Comparison of ENCODE assay signal across 12 cellular contexts in genomic region chr12:109827566-109828550, GRCh38. TPM values are rescaled to one million over a fixed set of nuclear protein-coding genes. Genes with fewer than 3 reads are reported as not detected.
DNase-seq lines count a peak whose midpoint lies in the region; ATAC-seq and TF ChIP-seq lines count a peak whose summit lies in the region.
"Had no signal": no experiment of that assay in that cellular context is flagged by ENCODE, and none has a peak within 500 bp of the region (broad histone marks: within the 10 kb centered on the region; RNA-seq: fewer than 3 reads in every experiment).

No MANE protein-coding gene starts in this region.

- no peak overlapping the region for H3K4me3 Mint-ChIP-seq in effector memory CD8-positive, alpha-beta T cell
- H3K4me3 Mint-ChIP-seq: memory B cell had no signal

- TF ChIP-seq POLR2A in tibial nerve (IDR thresholded peaks at IDR 0.05) = no peak

- H3K4me1 ChIP-seq in lung (ENCODE audit: control insufficient read depth in 2 of 2, insufficient read depth in 2 of 2, low read length in 2 of 2) (no peaks in the 10 kb centered on the region), tibial nerve (peaks cover 0 to 26% (median under 1%) of the 10 kb centered on the region in 4 donors)

- H3K4me1 Mint-ChIP-seq in effector memory CD8-positive, alpha-beta T cell (ENCODE audit: low read depth in 2 of 2) = no peaks in the 10 kb centered on the region

- H3K27ac ChIP-seq in lung (ENCODE audit: low read depth in 1 of 2, low read length in 1 of 2) (peak overlapping the region in 1 of 2 donors; percentile 73), tibial nerve (peak overlapping the region in 2 of 4 donors; percentile 37 to 65)

- peaks cover 12 to 39% of the 10 kb centered on the region in 2 donors for H3K27me3 Mint-ChIP-seq in effector memory CD8-positive, alpha-beta T cell

- peak in 1 of 2 donors; percentile 71 for TF ChIP-seq EP300 in tibial nerve (IDR thresholded peaks at IDR 0.05)

- H3K9me3 Mint-ChIP-seq in effector memory CD8-positive, alpha-beta T cell = no peaks in the 10 kb centered on the region
- H3K9me3 Mint-ChIP-seq: memory B cell had no signal

- no peaks in the 10 kb centered on the region for H3K36me3 ChIP-seq in lung (ENCODE audit: control insufficient read depth in 2 of 2, insufficient read depth in 2 of 2, low read length in 2 of 2)
- H3K36me3 ChIP-seq in tibial nerve = no peaks in the 10 kb centered on the region
- H3K36me3 ChIP-seq: esophagus muscularis mucosa, HAP-1 had no signal

- 46 to 53% methylated on average over 19 of the region's 19 CpGs for WGBS in lung, 2 donors
- 31 to 37% methylated on average over 18 to 19 of the region's 19 CpGs for WGBS in tibial nerve, 2 donors

- DNase-seq in NOMO-1 (lab: John Stamatoyannopoulos, UW; ENCODE audit: unreplicated experiment in 2 of 2) (peak; percentile 78 to 81), lung (ENCODE audit: low spot score) (peak; percentile 74), tibial nerve (ENCODE audit: low spot score in 2 of 2) (peak; percentile 26 to 31), NCI-H69 (lab: John Stamatoyannopoulos, UW) (no peak), T1000 (lab: John Stamatoyannopoulos, UW) (no peak)
- no peak for DNase-seq in effector memory CD8-positive, alpha-beta T cell
- DNase-seq in activated effector memory CD4-positive, alpha-beta T cell treated with anti-CD3 and anti-CD28 coated beads, Interleukin-2, amount 50 U/mL, for 16 hours = no peak
- DNase-seq: NCI-H187, SHP77 had no signal

- no peaks in the 10 kb centered on the region for H3K36me3 Mint-ChIP-seq in effector memory CD8-positive, alpha-beta T cell (ENCODE audit: insufficient read depth)
- H3K36me3 Mint-ChIP-seq: memory B cell had no signal

- TF ChIP-seq CTCF in lung (IDR thresholded peaks at IDR 0.05; ENCODE audit: control extremely low read depth, extremely low read depth) (no peak), tibial nerve (IDR thresholded peaks at IDR 0.05) (no peak)

- H3K4me3 ChIP-seq in lung = no peak overlapping the region
- H3K4me3 ChIP-seq in tibial nerve = no peak overlapping the region
- H3K4me3 ChIP-seq: esophagus muscularis mucosa, HAP-1 had no signal

- H3K27me3 ChIP-seq in lung (ENCODE audit: control insufficient read depth, insufficient read depth) (no peaks in the 10 kb centered on the region), tibial nerve (peaks cover 0 to 21% of the 10 kb centered on the region in 2 donors)

- H3K27ac Mint-ChIP-seq in effector memory CD8-positive, alpha-beta T cell = no peak overlapping the region
- H3K27ac Mint-ChIP-seq: memory B cell had no signal

- H3K9me3 ChIP-seq in lung (ENCODE audit: control insufficient read depth in 2 of 2, insufficient read depth in 1 of 2, low read length in 1 of 2) (no peaks in the 10 kb centered on the region), tibial nerve (no peaks in the 10 kb centered on the region)
- H3K9me3 ChIP-seq: esophagus muscularis mucosa, HAP-1 had no signal

- ATAC-seq in effector memory CD8-positive, alpha-beta T cell (replicated peaks) = peak; percentile 35
- peak; percentile 72 for ATAC-seq in lung (ENCODE audit: insufficient read depth, low FRiP score)

RNA-seq across cellular contexts. Expression of gene TRPV4, which starts 5.3 kb away (rescaled TPM):
- 1 to 10 TPM; 2.1 to 6.5 TPM for total RNA-seq in lung
- polyA plus RNA-seq in lung = 1 to 10 TPM; 1.9 to 2.3 TPM
- 1 to 10 TPM in 2 of 4 donors, under 1 TPM in 2; 0.42 to 3.0 (median 1.4) TPM for total RNA-seq in tibial nerve

RNA-seq across cellular contexts. Expression of gene GLTP, which starts 52.5 kb away (rescaled TPM):
- total RNA-seq in lung = 10 to 100 TPM; 35.5 to 49.2 TPM
- polyA plus RNA-seq in lung = 10 to 100 TPM; 31.2 to 46.1 TPM
- total RNA-seq in tibial nerve = 10 to 100 TPM; 42.0 to 71.7 (median 49.7) TPM

Comparison
In these comparisons a context has a peak if more than half of its experiments do, and no peak if none do; other contexts are left out.
1. DNase-seq: peak in NOMO-1 (2 of 2), lung (single experiment) and tibial nerve (2 of 2); none in effector memory CD8-positive, alpha-beta T cell (0 of 3), NCI-H69 (single experiment), activated effector memory CD4-positive, alpha-beta T cell treated with anti-CD3 and anti-CD28 coated beads, Interleukin-2, amount 50 U/mL, for 16 hours (single experiment) and T1000 (single experiment).